1 cellular context compared by ENCODE assay signal in genomic region chr16:83742076-83742475, GRCh38.
TF ChIP-seq lines count a peak whose summit lies in the region.

No MANE protein-coding gene starts in this region.

TF ChIP-seq in SK-N-SH, 30 proteins besides CTCF, POLR2A, EP300 and RAD21 (continued from another document):
- TF ChIP-seq, protein P1, sequence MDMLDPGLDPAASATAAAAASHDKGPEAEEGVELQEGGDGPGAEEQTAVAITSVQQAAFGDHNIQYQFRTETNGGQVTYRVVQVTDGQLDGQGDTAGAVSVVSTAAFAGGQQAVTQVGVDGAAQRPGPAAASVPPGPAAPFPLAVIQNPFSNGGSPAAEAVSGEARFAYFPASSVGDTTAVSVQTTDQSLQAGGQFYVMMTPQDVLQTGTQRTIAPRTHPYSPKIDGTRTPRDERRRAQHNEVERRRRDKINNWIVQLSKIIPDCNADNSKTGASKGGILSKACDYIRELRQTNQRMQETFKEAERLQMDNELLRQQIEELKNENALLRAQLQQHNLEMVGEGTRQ (IDR thresholded peaks at IDR 0.05; ENCODE audit: borderline replicate concordance, low read depth, low read length), result no peak
- TF ChIP-seq TCF12 (IDR thresholded peaks at IDR 0.05) (no peak), FOXJ3 (CRISPR knock-in tag; IDR thresholded peaks at IDR 0.05) (no peak), MXI1 (IDR thresholded peaks at IDR 0.05; ENCODE audit: low read depth, low read length) (no peak), YY1 (IDR thresholded peaks at IDR 0.05; ENCODE audit: low read depth) (no peak), TAF1 (IDR thresholded peaks at IDR 0.05; ENCODE audit: borderline replicate concordance, low read depth, low read length) (no peak)
- TF ChIP-seq, protein P2, sequence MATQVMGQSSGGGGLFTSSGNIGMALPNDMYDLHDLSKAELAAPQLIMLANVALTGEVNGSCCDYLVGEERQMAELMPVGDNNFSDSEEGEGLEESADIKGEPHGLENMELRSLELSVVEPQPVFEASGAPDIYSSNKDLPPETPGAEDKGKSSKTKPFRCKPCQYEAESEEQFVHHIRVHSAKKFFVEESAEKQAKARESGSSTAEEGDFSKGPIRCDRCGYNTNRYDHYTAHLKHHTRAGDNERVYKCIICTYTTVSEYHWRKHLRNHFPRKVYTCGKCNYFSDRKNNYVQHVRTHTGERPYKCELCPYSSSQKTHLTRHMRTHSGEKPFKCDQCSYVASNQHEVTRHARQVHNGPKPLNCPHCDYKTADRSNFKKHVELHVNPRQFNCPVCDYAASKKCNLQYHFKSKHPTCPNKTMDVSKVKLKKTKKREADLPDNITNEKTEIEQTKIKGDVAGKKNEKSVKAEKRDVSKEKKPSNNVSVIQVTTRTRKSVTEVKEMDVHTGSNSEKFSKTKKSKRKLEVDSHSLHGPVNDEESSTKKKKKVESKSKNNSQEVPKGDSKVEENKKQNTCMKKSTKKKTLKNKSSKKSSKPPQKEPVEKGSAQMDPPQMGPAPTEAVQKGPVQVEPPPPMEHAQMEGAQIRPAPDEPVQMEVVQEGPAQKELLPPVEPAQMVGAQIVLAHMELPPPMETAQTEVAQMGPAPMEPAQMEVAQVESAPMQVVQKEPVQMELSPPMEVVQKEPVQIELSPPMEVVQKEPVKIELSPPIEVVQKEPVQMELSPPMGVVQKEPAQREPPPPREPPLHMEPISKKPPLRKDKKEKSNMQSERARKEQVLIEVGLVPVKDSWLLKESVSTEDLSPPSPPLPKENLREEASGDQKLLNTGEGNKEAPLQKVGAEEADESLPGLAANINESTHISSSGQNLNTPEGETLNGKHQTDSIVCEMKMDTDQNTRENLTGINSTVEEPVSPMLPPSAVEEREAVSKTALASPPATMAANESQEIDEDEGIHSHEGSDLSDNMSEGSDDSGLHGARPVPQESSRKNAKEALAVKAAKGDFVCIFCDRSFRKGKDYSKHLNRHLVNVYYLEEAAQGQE (IDR thresholded peaks at IDR 0.05; ENCODE audit: low read depth, low read length), result no peak
TF ChIP-seq in SK-N-SH: peak in this region for 0.
